26 cellular contexts compared by ENCODE assay signal in the genomic region with DNA sequence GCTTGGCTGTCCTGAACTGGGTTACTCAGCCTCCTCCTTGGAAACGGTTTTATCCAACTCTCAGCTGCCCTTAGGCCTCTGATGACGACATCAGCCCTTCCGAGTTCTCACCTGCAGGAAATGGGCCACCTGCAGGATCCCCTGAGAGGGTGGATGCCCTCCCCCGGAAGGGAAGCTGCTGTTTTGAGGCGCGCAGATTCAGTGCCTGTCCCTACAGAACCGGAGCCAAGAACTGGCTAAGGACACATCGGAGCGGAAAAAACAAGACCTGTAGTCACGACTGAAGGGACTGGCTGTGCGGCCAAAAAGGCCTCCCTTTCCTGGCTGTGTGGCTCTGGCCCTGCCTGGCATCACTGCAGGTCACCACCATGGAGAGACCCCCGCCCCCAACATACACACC. TPM values are rescaled to one million over a fixed set of nuclear protein-coding genes. Genes with fewer than 3 reads are reported as not detected.
DNase-seq lines count a peak whose midpoint lies in the region; ATAC-seq, FAIRE-seq and TF ChIP-seq lines count a peak whose summit lies in the region.
"Had no signal": no experiment of that assay in that cellular context is flagged by ENCODE, and none has a peak within 500 bp of the region (broad histone marks: within the 10 kb centered on the region; RNA-seq: fewer than 3 reads in every experiment).

No MANE protein-coding gene starts in this region.

- peaks cover 37% of the 10 kb centered on the region for H3K36me3 Mint-ChIP-seq in CD4-positive, alpha-beta T cell (ENCODE audit: low read depth)
- H3K36me3 Mint-ChIP-seq: activated naive CD4-positive, alpha-beta T cell treated with anti-CD3 and anti-CD28 coated beads, Interleukin-2, amount 50 U/mL, for 24 hours; natural killer cell had no signal

- H3K4me3 ChIP-seq in OCI-LY7 (ENCODE audit: low read depth, low read length, poor library complexity, severe bottlenecking) (no peak overlapping the region), mucosa of descending colon (no peak overlapping the region), small intestine (ENCODE audit: low read depth in 1 of 2, low read length in 2 of 2) (no peak overlapping the region)
- H3K4me3 ChIP-seq: cardiac muscle cell, smooth muscle cell, tibial nerve had no signal

- no peaks in the 10 kb centered on the region for H3K9me3 ChIP-seq in OCI-LY7 (ENCODE audit: low read length)
- no peaks in the 10 kb centered on the region for H3K9me3 ChIP-seq in mucosa of descending colon
- no peaks in the 10 kb centered on the region for H3K9me3 ChIP-seq in CD4-positive, alpha-beta T cell (ENCODE audit: control insufficient read depth, low read length)
- no peaks in the 10 kb centered on the region for H3K9me3 ChIP-seq in small intestine (ENCODE audit: control insufficient read depth, low read depth)
- H3K9me3 ChIP-seq: BE2C, tibial nerve had no signal

- H3K4me1 ChIP-seq in OCI-LY7 (ENCODE audit: insufficient read depth, low read length, poor library complexity, severe bottlenecking) (peaks cover 10% of the 10 kb centered on the region), foreskin keratinocyte (peaks cover 2% of the 10 kb centered on the region), mucosa of descending colon (ENCODE audit: low read depth) (no peaks in the 10 kb centered on the region), small intestine (ENCODE audit: control insufficient read depth in 2 of 2, insufficient read depth in 1 of 2, low read depth in 1 of 2, low read length in 1 of 2) (no peaks in the 10 kb centered on the region)
- H3K4me1 ChIP-seq: BE2C had no signal

- H3K9me3 Mint-ChIP-seq in CD4-positive, alpha-beta T cell, result no peaks in the 10 kb centered on the region
- H3K9me3 Mint-ChIP-seq: activated naive CD4-positive, alpha-beta T cell treated with anti-CD3 and anti-CD28 coated beads, Interleukin-2, amount 50 U/mL, for 24 hours; activated T-helper 1 cell treated with anti-CD3 and anti-CD28 coated beads, Interleukin-12 subunit alpha, Interleukin-12 subunit beta, Interleukin-2, Interleukin-4 antibody, amounts not matched to agents 30 ng/mL and 10 ng/mL and 1 ng/mL, durations not matched to agents 14 hours and 24 hours and 36 hours; dendritic cell treated with granulocyte-macrophage colony-stimulating factor and Interleukin-4, amounts not matched to agents 40 ng/mL and 50 ng/mL, for 4 days; natural killer cell had no signal

- H3K4me3 Mint-ChIP-seq in CD4-positive, alpha-beta T cell, result no peak overlapping the region
- H3K4me3 Mint-ChIP-seq: activated CD8-positive, alpha-beta memory T cell treated with anti-CD3 and anti-CD28 coated beads, Interleukin-2, amount 10 ng/mL, durations not matched to agents 7 days and 5 days; activated naive CD4-positive, alpha-beta T cell treated with anti-CD3 and anti-CD28 coated beads, Interleukin-2, amount 50 U/mL, for 24 hours; activated T-helper 1 cell treated with anti-CD3 and anti-CD28 coated beads, Interleukin-12 subunit alpha, Interleukin-12 subunit beta, Interleukin-2, Interleukin-4 antibody, amounts not matched to agents 30 ng/mL and 10 ng/mL and 1 ng/mL, durations not matched to agents 14 hours and 24 hours and 36 hours; dendritic cell treated with granulocyte-macrophage colony-stimulating factor and Interleukin-4, amounts not matched to agents 40 ng/mL and 50 ng/mL, for 4 days; natural killer cell had no signal

- H3K36me3 ChIP-seq in OCI-LY7 (ENCODE audit: insufficient read depth, low read length), result peaks cover 35% of the 10 kb centered on the region
- no peaks in the 10 kb centered on the region for H3K36me3 ChIP-seq in mucosa of descending colon (ENCODE audit: low read depth)
- H3K36me3 ChIP-seq in small intestine (ENCODE audit: control insufficient read depth in 2 of 2, insufficient read depth in 2 of 2, low read length in 2 of 2), result peaks cover 13 to 18% of the 10 kb centered on the region in 2 donors
- H3K36me3 ChIP-seq: cardiac muscle cell had no signal

- ATAC-seq in foreskin keratinocyte (peak; percentile 51), mucosa of descending colon (no peak), GM21360 (IDR thresholded peaks at IDR 0.05; ENCODE audit: unreplicated experiment) (no peak)
- ATAC-seq in CD4-positive, alpha-beta T cell (ENCODE audit: poor library complexity), result no peak
- ATAC-seq: activated CD8-positive, alpha-beta memory T cell treated with anti-CD3 and anti-CD28 coated beads, Interleukin-2, amount 10 ng/mL, durations not matched to agents 7 days and 5 days; natural killer cell; PC-3 had no signal

- H3K27me3 Mint-ChIP-seq in CD4-positive, alpha-beta T cell, result no peaks in the 10 kb centered on the region
- H3K27me3 Mint-ChIP-seq: activated CD8-positive, alpha-beta memory T cell treated with anti-CD3 and anti-CD28 coated beads, Interleukin-2, amount 10 ng/mL, durations not matched to agents 7 days and 5 days; activated naive CD4-positive, alpha-beta T cell treated with anti-CD3 and anti-CD28 coated beads, Interleukin-2, amount 50 U/mL, for 24 hours; dendritic cell treated with granulocyte-macrophage colony-stimulating factor and Interleukin-4, amounts not matched to agents 40 ng/mL and 50 ng/mL, for 4 days had no signal

- no peak overlapping the region for H3K27ac Mint-ChIP-seq in CD4-positive, alpha-beta T cell
- H3K27ac Mint-ChIP-seq: activated CD8-positive, alpha-beta memory T cell treated with anti-CD3 and anti-CD28 coated beads, Interleukin-2, amount 10 ng/mL, durations not matched to agents 7 days and 5 days; activated naive CD4-positive, alpha-beta T cell treated with anti-CD3 and anti-CD28 coated beads, Interleukin-2, amount 50 U/mL, for 24 hours; activated T-helper 1 cell treated with anti-CD3 and anti-CD28 coated beads, Interleukin-12 subunit alpha, Interleukin-12 subunit beta, Interleukin-2, Interleukin-4 antibody, amounts not matched to agents 30 ng/mL and 10 ng/mL and 1 ng/mL, durations not matched to agents 14 hours and 24 hours and 36 hours; dendritic cell treated with granulocyte-macrophage colony-stimulating factor and Interleukin-4, amounts not matched to agents 40 ng/mL and 50 ng/mL, for 4 days; natural killer cell had no signal

- CTCF ChIA-PET in OCI-LY7 (lab: Charles Lee; ENCODE audit: unreplicated experiment), result no interaction called here
- CTCF ChIA-PET in CD4-positive, alpha-beta T cell (lab: Charles Lee), result no interaction called here

- FAIRE-seq in small intestine (lab: Jason Lieb, UNC), result no peak
- FAIRE-seq: endometrium, GM19239 had no signal

- intact Hi-C loops in OCI-LY7 (cut with micrococcal nuclease; ENCODE audit: unreplicated experiment), result no loop called here
- intact Hi-C loops in mucosa of descending colon (cut with DNase I, micrococcal nuclease), result no loop called here
- intact Hi-C loops in CD4-positive, alpha-beta T cell (cut with DNase I, micrococcal nuclease), result loop anchor here in 1 of 2 experiments (10.0 kb wide), 2 partner anchors 436 to 626 kb away; a partner anchor contains a TSS

- no TSS peak for BruUV-seq in OCI-LY7 (replicated peaks; lab: Mats Ljungman, UMichigan)

- H3K79me2 ChIP-seq in OCI-LY7 (ENCODE audit: insufficient read depth, low read depth, low read length), result no peaks in the 10 kb centered on the region

- H2AFZ ChIP-seq in OCI-LY7 (ENCODE audit: low read length), result no peak overlapping the region

- POLR2A ChIA-PET in OCI-LY7 (lab: Charles Lee), result no interaction called here
- POLR2A ChIA-PET in CD4-positive, alpha-beta T cell (lab: Charles Lee), result no interaction called here

- WGBS in small intestine, 3 donors, result 52 to 77% (median 70%) methylated on average over 12 of the region's 12 CpGs

- H3K27ac ChIP-seq in OCI-LY7 (ENCODE audit: low read depth, low read length, poor library complexity, severe bottlenecking) (peak overlapping the region; percentile 17), foreskin keratinocyte (no peak overlapping the region), small intestine (ENCODE audit: low read depth in 1 of 2, low read length in 1 of 2) (no peak overlapping the region)
- no peak overlapping the region for H3K27ac ChIP-seq in CD4-positive, alpha-beta T cell (ENCODE audit: low read depth, low read length)
- H3K27ac ChIP-seq: cardiac muscle cell, KMS-11 had no signal

- DNase-seq in COLO668 (lab: John Stamatoyannopoulos, UW; ENCODE audit: unreplicated experiment) (peak; percentile 46), OCI-LY7 (ENCODE audit: low spot score) (peak; percentile 21), foreskin keratinocyte (peak; percentile 13 to 56), mucosa of descending colon (peak in 2 of 3 donors; percentile 33 to 40), small intestine (no peak), SW480 (ENCODE audit: low spot score) (no peak)
- DNase-seq in CD4-positive, alpha-beta T cell, result no peak
- DNase-seq: activated CD4-positive, CD25-positive, alpha-beta regulatory T cell; activated CD8-positive, alpha-beta memory T cell treated with anti-CD3 and anti-CD28 coated beads, Interleukin-2, amount 10 ng/mL, durations not matched to agents 7 days and 5 days; BE2C; GDM1; natural killer cell; NCI-H1417 treated with DMSO at 0.1 percent for 48 hours; NCI-H2107; PC-3; SHP77 treated with DMSO at 0.1 percent for 48 hours had no signal

- no peaks in the 10 kb centered on the region for H4K20me1 ChIP-seq in OCI-LY7 (ENCODE audit: insufficient read depth, low read length)

- H3K4me2 ChIP-seq in OCI-LY7 (ENCODE audit: low read length), result peak overlapping the region; percentile 15; the same call in 1 of the 2 replicates
- H3K4me2 ChIP-seq: KMS-11, smooth muscle cell had no signal

- TF ChIP-seq CTCF in OCI-LY7 (conservative IDR thresholded peaks at IDR 0.05; ENCODE audit: low read length), result no peak
- TF ChIP-seq CTCF in foreskin keratinocyte (conservative IDR thresholded peaks at IDR 0.05), result no peak
- no peak for TF ChIP-seq CTCF in mucosa of descending colon (IDR thresholded peaks at IDR 0.05)
- no peak for TF ChIP-seq CTCF in CD4-positive, alpha-beta T cell (IDR thresholded peaks at IDR 0.05)

- H3K27me3 ChIP-seq in foreskin keratinocyte (no peaks in the 10 kb centered on the region), small intestine (ENCODE audit: control insufficient read depth in 2 of 2, insufficient read depth in 2 of 2, low read length in 2 of 2) (no peaks in the 10 kb centered on the region)
- H3K27me3 ChIP-seq in CD4-positive, alpha-beta T cell (ENCODE audit: control insufficient read depth, insufficient read depth, low read length), result no peaks in the 10 kb centered on the region
- H3K27me3 ChIP-seq: BE2C, cardiac muscle cell, tibial nerve had no signal

- no peaks in the 10 kb centered on the region for H3K9me2 ChIP-seq in OCI-LY7 (ENCODE audit: insufficient read depth, low read length)

- H3K4me1 Mint-ChIP-seq in CD4-positive, alpha-beta T cell (ENCODE audit: low read depth), result no peaks in the 10 kb centered on the region

RNA-seq across cellular contexts. Expression of a gene that starts 11.7 kb away (rescaled TPM):
- total RNA-seq in OCI-LY7 (2014; rRNA removed; shearing (Covaris generic)), result 4.2 and 8.5 TPM in 2 replicates
- total RNA-seq in OCI-LY7 (2022) (22.1 and 25.0 TPM in 2 replicates), foreskin keratinocyte (4.7 and 5.7 TPM in 2 replicates), mucosa of descending colon (1 to 10 TPM; 2.5 to 4.2 (median 3.0) TPM)
- polyA plus RNA-seq in foreskin keratinocyte (5.3 and 8.2 TPM in 2 replicates), small intestine (1 to 10 TPM; 2.2 to 4.8 (median 4.2) TPM)
- 1 to 10 TPM in 1 of 2 experiments, under 1 TPM in 1; 0.74 to 1.2 TPM for total RNA-seq in CD4-positive, alpha-beta T cell

RNA-seq across cellular contexts. Expression of a gene that starts 54.7 kb away (rescaled TPM):
- 14.5 and 26.0 TPM in 2 replicates for total RNA-seq in OCI-LY7 (2014; rRNA removed; shearing (Covaris generic))
- total RNA-seq in OCI-LY7 (2022), result 25.5 and 32.4 TPM in 2 replicates
- 17.5 and 18.1 TPM in 2 replicates for total RNA-seq in foreskin keratinocyte
- polyA plus RNA-seq in foreskin keratinocyte, result 10.2 and 12.8 TPM in 2 replicates
- 100 to 1,000 TPM in 1 of 3 donors, 10 to 100 TPM in 2; 54.2 to 104 (median 63.9) TPM for total RNA-seq in mucosa of descending colon
- 10 to 100 TPM; 35.7 to 38.9 TPM for total RNA-seq in CD4-positive, alpha-beta T cell
- 10 to 100 TPM; 25.1 to 38.7 (median 33.7) TPM for polyA plus RNA-seq in small intestine

Comparison
In these comparisons a context has a peak if more than half of its experiments do, and no peak if none do; other contexts are left out.
1. DNase-seq: peak in COLO668 (single experiment), OCI-LY7 (single experiment), foreskin keratinocyte (2 of 2) and mucosa of descending colon (2 of 3); none in CD4-positive, alpha-beta T cell (0 of 10), small intestine (single experiment) and SW480 (single experiment).